Comparison of ENCODE assay signal across 1 cellular context in the genomic region with DNA sequence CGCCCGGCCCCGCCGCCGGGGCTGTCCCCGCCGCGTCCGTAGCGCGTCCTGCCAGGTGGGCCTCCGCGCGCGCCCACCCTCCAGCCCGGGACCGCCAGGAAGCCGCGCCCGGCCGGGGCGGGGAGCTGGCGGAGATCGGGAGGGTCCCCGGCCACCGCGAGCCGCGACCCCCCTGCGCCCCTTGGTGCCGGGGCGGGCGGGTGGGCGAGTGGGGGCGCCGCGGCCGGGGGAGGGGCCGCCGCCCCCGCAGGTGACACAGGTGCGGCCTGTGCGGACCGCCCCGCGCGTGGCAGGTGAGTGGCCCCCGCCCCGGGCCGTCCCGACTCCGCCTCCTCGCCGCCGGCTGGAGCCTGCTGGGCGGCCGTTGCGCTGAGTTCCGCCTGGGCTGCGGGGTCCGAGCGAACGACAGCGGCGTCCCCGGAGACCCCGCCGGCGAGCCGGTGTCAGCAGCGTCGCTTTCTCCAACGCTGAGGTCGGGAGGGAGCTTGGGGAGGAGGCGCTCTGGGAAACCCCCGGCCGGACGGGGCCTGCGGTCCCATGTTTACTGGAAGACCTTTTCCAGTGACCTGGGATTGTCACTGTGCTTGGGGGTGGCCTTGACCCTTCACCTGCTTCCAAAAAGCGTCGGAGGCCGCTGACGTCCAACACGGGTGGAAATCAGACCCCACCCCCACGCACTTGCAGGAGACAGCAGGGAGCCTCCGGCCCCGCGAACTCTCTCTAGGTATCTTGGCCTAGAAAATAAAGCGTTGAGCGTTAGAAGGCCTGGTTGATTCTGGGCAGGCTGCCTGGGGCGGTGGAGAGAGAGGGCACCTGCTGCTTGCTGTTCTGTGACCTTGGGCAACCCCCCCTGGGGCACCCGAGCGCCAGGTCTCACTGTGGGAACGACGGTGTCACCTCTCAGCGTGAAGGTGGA.
A peak's percentile ranks its signal among the peaks of the same experiment; 100 is the strongest.
TF ChIP-seq lines count a peak whose summit lies in the region.

No MANE protein-coding gene starts in this region.

TF ChIP-seq in HepG2, 621 proteins besides CTCF, POLR2A, EP300 and RAD21 (continued from another document and continues in another):
- TF ChIP-seq, protein P1, sequence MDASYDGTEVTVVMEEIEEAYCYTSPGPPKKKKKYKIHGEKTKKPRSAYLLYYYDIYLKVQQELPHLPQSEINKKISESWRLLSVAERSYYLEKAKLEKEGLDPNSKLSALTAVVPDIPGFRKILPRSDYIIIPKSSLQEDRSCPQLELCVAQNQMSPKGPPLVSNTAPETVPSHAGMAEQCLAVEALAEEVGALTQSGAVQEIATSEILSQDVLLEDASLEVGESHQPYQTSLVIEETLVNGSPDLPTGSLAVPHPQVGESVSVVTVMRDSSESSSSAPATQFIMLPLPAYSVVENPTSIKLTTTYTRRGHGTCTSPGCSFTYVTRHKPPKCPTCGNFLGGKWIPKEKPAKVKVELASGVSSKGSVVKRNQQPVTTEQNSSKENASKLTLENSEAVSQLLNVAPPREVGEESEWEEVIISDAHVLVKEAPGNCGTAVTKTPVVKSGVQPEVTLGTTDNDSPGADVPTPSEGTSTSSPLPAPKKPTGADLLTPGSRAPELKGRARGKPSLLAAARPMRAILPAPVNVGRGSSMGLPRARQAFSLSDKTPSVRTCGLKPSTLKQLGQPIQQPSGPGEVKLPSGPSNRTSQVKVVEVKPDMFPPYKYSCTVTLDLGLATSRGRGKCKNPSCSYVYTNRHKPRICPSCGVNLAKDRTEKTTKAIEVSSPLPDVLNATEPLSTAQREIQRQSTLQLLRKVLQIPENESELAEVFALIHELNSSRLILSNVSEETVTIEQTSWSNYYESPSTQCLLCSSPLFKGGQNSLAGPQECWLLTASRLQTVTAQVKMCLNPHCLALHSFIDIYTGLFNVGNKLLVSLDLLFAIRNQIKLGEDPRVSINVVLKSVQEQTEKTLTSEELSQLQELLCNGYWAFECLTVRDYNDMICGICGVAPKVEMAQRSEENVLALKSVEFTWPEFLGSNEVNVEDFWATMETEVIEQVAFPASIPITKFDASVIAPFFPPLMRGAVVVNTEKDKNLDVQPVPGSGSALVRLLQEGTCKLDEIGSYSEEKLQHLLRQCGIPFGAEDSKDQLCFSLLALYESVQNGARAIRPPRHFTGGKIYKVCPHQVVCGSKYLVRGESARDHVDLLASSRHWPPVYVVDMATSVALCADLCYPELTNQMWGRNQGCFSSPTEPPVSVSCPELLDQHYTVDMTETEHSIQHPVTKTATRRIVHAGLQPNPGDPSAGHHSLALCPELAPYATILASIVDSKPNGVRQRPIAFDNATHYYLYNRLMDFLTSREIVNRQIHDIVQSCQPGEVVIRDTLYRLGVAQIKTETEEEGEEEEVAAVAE (CRISPR knock-in tag; IDR thresholded peaks at IDR 0.05; ENCODE audit: borderline replicate concordance), result no peak
- TF ChIP-seq ZBTB7A (CRISPR knock-in tag; IDR thresholded peaks at IDR 0.05), result no peak
- no peak for TF ChIP-seq TOE1 (CRISPR knock-in tag; IDR thresholded peaks at IDR 0.05)
- TF ChIP-seq, protein P2, sequence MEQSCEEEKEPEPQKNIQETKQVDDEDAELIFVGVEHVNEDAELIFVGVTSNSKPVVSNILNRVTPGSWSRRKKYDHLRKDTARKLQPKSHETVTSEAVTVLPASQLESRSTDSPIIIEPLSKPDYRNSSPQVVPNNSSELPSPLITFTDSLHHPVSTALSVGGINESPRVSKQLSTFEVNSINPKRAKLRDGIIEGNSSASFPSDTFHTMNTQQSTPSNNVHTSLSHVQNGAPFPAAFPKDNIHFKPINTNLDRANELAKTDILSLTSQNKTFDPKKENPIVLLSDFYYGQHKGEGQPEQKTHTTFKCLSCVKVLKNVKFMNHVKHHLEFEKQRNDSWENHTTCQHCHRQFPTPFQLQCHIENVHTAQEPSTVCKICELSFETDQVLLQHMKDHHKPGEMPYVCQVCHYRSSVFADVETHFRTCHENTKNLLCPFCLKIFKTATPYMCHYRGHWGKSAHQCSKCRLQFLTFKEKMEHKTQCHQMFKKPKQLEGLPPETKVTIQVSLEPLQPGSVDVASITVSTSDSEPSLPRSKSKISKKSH (CRISPR knock-in tag; IDR thresholded peaks at IDR 0.05; ENCODE audit: borderline replicate concordance), result no peak
- TF ChIP-seq, protein P3, sequence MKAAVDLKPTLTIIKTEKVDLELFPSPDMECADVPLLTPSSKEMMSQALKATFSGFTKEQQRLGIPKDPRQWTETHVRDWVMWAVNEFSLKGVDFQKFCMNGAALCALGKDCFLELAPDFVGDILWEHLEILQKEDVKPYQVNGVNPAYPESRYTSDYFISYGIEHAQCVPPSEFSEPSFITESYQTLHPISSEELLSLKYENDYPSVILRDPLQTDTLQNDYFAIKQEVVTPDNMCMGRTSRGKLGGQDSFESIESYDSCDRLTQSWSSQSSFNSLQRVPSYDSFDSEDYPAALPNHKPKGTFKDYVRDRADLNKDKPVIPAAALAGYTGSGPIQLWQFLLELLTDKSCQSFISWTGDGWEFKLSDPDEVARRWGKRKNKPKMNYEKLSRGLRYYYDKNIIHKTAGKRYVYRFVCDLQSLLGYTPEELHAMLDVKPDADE (CRISPR knock-in tag; IDR thresholded peaks at IDR 0.05), result no peak
- no peak for TF ChIP-seq ZNF121 (CRISPR knock-in tag; IDR thresholded peaks at IDR 0.05)
- TF ChIP-seq, protein P4, sequence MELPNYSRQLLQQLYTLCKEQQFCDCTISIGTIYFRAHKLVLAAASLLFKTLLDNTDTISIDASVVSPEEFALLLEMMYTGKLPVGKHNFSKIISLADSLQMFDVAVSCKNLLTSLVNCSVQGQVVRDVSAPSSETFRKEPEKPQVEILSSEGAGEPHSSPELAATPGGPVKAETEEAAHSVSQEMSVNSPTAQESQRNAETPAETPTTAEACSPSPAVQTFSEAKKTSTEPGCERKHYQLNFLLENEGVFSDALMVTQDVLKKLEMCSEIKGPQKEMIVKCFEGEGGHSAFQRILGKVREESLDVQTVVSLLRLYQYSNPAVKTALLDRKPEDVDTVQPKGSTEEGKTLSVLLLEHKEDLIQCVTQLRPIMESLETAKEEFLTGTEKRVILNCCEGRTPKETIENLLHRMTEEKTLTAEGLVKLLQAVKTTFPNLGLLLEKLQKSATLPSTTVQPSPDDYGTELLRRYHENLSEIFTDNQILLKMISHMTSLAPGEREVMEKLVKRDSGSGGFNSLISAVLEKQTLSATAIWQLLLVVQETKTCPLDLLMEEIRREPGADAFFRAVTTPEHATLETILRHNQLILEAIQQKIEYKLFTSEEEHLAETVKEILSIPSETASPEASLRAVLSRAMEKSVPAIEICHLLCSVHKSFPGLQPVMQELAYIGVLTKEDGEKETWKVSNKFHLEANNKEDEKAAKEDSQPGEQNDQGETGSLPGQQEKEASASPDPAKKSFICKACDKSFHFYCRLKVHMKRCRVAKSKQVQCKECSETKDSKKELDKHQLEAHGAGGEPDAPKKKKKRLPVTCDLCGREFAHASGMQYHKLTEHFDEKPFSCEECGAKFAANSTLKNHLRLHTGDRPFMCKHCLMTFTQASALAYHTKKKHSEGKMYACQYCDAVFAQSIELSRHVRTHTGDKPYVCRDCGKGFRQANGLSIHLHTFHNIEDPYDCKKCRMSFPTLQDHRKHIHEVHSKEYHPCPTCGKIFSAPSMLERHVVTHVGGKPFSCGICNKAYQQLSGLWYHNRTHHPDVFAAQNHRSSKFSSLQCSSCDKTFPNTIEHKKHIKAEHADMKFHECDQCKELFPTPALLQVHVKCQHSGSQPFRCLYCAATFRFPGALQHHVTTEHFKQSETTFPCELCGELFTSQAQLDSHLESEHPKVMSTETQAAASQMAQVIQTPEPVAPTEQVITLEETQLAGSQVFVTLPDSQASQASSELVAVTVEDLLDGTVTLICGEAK (IDR thresholded peaks at IDR 0.05), result no peak
- TF ChIP-seq, protein P4 (CRISPR knock-in tag; IDR thresholded peaks at IDR 0.05), result peak; percentile 35; the same call in 1 of the 2 replicates
- TF ChIP-seq, protein P5, sequence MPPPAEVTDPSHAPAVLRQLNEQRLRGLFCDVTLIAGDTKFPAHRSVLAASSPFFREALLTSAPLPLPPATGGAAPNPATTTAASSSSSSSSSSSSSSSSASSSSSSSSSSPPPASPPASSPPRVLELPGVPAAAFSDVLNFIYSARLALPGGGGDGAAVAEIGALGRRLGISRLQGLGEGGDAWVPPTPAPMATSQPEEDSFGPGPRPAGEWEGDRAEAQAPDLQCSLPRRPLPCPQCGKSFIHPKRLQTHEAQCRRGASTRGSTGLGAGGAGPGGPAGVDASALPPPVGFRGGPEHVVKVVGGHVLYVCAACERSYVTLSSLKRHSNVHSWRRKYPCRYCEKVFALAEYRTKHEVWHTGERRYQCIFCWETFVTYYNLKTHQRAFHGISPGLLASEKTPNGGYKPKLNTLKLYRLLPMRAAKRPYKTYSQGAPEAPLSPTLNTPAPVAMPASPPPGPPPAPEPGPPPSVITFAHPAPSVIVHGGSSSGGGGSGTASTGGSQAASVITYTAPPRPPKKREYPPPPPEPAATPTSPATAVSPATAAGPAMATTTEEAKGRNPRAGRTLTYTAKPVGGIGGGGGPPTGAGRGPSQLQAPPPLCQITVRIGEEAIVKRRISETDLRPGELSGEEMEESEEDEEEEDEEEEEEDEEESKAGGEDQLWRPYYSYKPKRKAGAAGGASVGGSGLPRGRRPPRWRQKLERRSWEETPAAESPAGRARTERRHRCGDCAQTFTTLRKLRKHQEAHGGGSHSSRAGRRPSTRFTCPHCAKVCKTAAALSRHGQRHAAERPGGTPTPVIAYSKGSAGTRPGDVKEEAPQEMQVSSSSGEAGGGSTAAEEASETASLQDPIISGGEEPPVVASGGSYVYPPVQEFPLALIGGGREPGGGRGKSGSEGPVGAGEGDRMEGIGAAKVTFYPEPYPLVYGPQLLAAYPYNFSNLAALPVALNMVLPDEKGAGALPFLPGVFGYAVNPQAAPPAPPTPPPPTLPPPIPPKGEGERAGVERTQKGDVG (CRISPR knock-in tag; IDR thresholded peaks at IDR 0.05; ENCODE audit: borderline replicate concordance), result peak; percentile 74; the same call in 1 of the 2 replicates
- no peak for TF ChIP-seq ZNF124 (CRISPR knock-in tag; IDR thresholded peaks at IDR 0.05)
- TF ChIP-seq U2AF2 (IDR thresholded peaks at IDR 0.05; ENCODE audit: low read depth, low read length), result no peak
- TF ChIP-seq AHR (CRISPR knock-in tag; IDR thresholded peaks at IDR 0.05), result peak; percentile 29; the same call in 1 of the 2 replicates
- TF ChIP-seq, protein P6, sequence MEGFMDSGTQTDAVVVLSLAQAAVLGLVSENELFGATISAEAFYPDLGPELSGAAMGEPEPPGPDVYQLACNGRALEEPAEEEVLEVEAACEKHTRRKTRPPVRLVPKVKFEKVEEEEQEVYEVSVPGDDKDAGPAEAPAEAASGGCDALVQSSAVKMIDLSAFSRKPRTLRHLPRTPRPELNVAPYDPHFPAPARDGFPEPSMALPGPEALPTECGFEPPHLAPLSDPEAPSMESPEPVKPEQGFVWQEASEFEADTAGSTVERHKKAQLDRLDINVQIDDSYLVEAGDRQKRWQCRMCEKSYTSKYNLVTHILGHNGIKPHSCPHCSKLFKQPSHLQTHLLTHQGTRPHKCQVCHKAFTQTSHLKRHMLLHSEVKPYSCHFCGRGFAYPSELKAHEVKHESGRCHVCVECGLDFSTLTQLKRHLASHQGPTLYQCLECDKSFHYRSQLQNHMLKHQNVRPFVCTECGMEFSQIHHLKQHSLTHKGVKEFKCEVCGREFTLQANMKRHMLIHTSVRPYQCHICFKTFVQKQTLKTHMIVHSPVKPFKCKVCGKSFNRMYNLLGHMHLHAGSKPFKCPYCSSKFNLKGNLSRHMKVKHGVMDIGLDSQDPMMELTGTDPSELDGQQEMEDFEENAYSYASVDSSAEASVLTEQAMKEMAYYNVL (CRISPR knock-in tag; IDR thresholded peaks at IDR 0.05; ENCODE audit: borderline replicate concordance), result no peak
- TF ChIP-seq TBX2 (CRISPR knock-in tag; IDR thresholded peaks at IDR 0.05; ENCODE audit: borderline replicate concordance), result peak; percentile 32; the same call in 1 of the 2 replicates
- peak; percentile 50; the same call in 1 of the 2 replicates for TF ChIP-seq MEF2D (CRISPR knock-in tag; IDR thresholded peaks at IDR 0.05)
- TF ChIP-seq, protein P7, sequence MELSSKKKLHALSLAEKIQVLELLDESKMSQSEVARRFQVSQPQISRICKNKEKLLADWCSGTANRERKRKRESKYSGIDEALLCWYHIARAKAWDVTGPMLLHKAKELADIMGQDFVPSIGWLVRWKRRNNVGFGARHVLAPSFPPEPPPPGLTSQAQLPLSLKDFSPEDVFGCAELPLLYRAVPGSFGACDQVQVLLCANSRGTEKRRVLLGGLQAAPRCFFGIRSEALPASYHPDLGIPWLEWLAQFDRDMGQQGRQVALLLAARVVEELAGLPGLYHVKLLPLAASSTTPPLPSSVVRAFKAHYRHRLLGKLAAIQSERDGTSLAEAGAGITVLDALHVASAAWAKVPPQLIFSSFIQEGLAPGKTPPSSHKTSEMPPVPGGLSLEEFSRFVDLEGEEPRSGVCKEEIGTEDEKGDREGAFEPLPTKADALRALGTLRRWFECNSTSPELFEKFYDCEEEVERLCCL (CRISPR knock-in tag; IDR thresholded peaks at IDR 0.05; ENCODE audit: borderline replicate concordance), result no peak
